In genomic region chr12:27549801-27550652, GRCh38 we compare ENCODE assay signal across 8 cellular contexts. TPM values are rescaled to one million over a fixed set of nuclear protein-coding genes. Genes with fewer than 3 reads are reported as not detected.
DNase-seq lines count a peak whose midpoint lies in the region; ATAC-seq and TF ChIP-seq lines count a peak whose summit lies in the region.

No MANE protein-coding gene starts in this region.

- H3K27ac ChIP-seq in breast epithelium (peak overlapping the region; percentile 81 to 82), tibial artery (peak overlapping the region; percentile 58 to 64)

- DNase-seq in NCI-H2171 (lab: John Stamatoyannopoulos, UW) = peak; percentile 47
- peak; percentile 63 to 87 for DNase-seq in breast epithelium (ENCODE audit: low spot score in 2 of 2)
- peak; percentile 93 for DNase-seq in left kidney (ENCODE audit: low read depth, low spot score)
- peak; percentile 90 to 91 for DNase-seq in tibial artery
- no peak for DNase-seq in T-helper 17 cell
- DNase-seq in 8988T = no peak

- H3K4me1 ChIP-seq in breast epithelium = peaks cover 5 to 8% of the 10 kb centered on the region in 2 donors
- H3K4me1 ChIP-seq in tibial artery = peaks cover 0 to 82% (median 64%) of the 10 kb centered on the region in 4 donors

- peaks cover 10% of the 10 kb centered on the region for H3K27me3 Mint-ChIP-seq in T-helper 17 cell

- no peaks in the 10 kb centered on the region for H3K27me3 ChIP-seq in breast epithelium
- H3K27me3 ChIP-seq in tibial artery = no peaks in the 10 kb centered on the region

- intact Hi-C loops in breast epithelium (cut with DNase I; ENCODE audit: low total_unique reads) (no loop called here), tibial artery (cut with DNase I; ENCODE audit: low total_unique reads) (no loop called here)

- H3K36me3 Mint-ChIP-seq in T-helper 17 cell (ENCODE audit: low read depth) = no peaks in the 10 kb centered on the region

- H3K9me3 ChIP-seq in breast epithelium (no peaks in the 10 kb centered on the region), tibial artery (no peaks in the 10 kb centered on the region), T-helper 17 cell (ENCODE audit: control insufficient read depth, low read length, poor library complexity, severe bottlenecking) (no peaks in the 10 kb centered on the region)

- no peak overlapping the region for H3K27ac Mint-ChIP-seq in T-helper 17 cell

- no peak for TF ChIP-seq CTCF in breast epithelium (IDR thresholded peaks at IDR 0.05)
- no peak for TF ChIP-seq CTCF in tibial artery (IDR thresholded peaks at IDR 0.05)

- peaks cover 6% of the 10 kb centered on the region for H3K4me1 Mint-ChIP-seq in T-helper 17 cell

- no peaks in the 10 kb centered on the region for H3K36me3 ChIP-seq in breast epithelium
- H3K36me3 ChIP-seq in tibial artery = no peaks in the 10 kb centered on the region

- H3K4me3 ChIP-seq in breast epithelium (peak overlapping the region in 2 of 3 donors; percentile 23), tibial artery (no peak overlapping the region)

- TF ChIP-seq POLR2A in breast epithelium (IDR thresholded peaks at IDR 0.05) = no peak

- peak; percentile 53 for ATAC-seq in GM18511 (IDR thresholded peaks at IDR 0.05; ENCODE audit: unreplicated experiment)
- no peak for ATAC-seq in T-helper 17 cell
- no peak for ATAC-seq in GM18498 (IDR thresholded peaks at IDR 0.05; ENCODE audit: unreplicated experiment)

- H3K4me3 Mint-ChIP-seq in T-helper 17 cell = no peak overlapping the region

RNA-seq across cellular contexts. Expression of gene PPFIBP1, which starts 26.0 kb away (rescaled TPM):
- total RNA-seq in breast epithelium (10 to 100 TPM; 34.4 to 86.5 (median 84.0) TPM), T-helper 17 cell (1 to 10 TPM; 2.1 to 4.1 TPM)

Comparison
In these comparisons a context has a peak if more than half of its experiments do, and no peak if none do; other contexts are left out.
1. DNase-seq: peak in NCI-H2171 (single experiment), breast epithelium (2 of 2), left kidney (single experiment) and tibial artery (2 of 2); none in T-helper 17 cell (0 of 3) and 8988T (single experiment).
2. H3K4me3 ChIP-seq: peak in breast epithelium (2 of 3); none in tibial artery (0 of 2).
3. RNA of gene PPFIBP1, which starts 26.0 kb away (total RNA-seq): 34.4 to 86.5 TPM in breast epithelium; 2.1 to 4.1 TPM in T-helper 17 cell; every median in the first group is over 4 times any median in the second.